ENCODE assay signal across 1 cellular context in the genomic region with DNA sequence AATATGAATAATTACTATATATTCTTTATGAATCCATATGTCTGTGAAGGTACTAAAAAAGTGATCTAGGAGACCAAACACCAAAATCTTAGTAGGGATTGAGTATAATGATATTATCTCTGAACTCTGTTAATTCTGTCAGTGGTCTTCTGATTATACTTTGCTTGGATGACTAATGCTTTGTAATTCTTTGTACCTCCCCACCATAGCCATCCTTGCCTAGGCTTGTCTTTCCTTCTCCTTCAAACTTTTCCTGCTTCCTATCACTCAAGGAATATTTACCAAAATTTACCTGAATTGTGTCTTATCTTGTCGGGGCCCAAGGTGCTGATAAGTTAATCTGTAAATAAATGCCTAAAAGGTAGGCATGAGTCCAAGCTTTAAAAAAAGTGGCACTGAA.
TF ChIP-seq lines count a peak whose summit lies in the region.

No MANE protein-coding gene starts in this region.

TF ChIP-seq in IMR-90, 13 proteins besides CTCF, POLR2A, EP300 and RAD21:
- TF ChIP-seq RFX5 (IDR thresholded peaks at IDR 0.05; ENCODE audit: low read depth, low read length) = no peak
- TF ChIP-seq SMC3 (IDR thresholded peaks at IDR 0.05; ENCODE audit: low read depth, low read length) = no peak
- TF ChIP-seq, protein P1, sequence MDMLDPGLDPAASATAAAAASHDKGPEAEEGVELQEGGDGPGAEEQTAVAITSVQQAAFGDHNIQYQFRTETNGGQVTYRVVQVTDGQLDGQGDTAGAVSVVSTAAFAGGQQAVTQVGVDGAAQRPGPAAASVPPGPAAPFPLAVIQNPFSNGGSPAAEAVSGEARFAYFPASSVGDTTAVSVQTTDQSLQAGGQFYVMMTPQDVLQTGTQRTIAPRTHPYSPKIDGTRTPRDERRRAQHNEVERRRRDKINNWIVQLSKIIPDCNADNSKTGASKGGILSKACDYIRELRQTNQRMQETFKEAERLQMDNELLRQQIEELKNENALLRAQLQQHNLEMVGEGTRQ (IDR thresholded peaks at IDR 0.05; ENCODE audit: low read depth, low read length) = no peak
- TF ChIP-seq MAFK (IDR thresholded peaks at IDR 0.05; ENCODE audit: low read depth, low read length) = no peak
- TF ChIP-seq NFE2L2 (IDR thresholded peaks at IDR 0.05; ENCODE audit: low read depth, low read length) = no peak
- no peak for TF ChIP-seq BHLHE40 (IDR thresholded peaks at IDR 0.05; ENCODE audit: low read depth, low read length)
- TF ChIP-seq FOS (IDR thresholded peaks at IDR 0.05; ENCODE audit: low read depth, low read length) = no peak
- TF ChIP-seq, protein P2, sequence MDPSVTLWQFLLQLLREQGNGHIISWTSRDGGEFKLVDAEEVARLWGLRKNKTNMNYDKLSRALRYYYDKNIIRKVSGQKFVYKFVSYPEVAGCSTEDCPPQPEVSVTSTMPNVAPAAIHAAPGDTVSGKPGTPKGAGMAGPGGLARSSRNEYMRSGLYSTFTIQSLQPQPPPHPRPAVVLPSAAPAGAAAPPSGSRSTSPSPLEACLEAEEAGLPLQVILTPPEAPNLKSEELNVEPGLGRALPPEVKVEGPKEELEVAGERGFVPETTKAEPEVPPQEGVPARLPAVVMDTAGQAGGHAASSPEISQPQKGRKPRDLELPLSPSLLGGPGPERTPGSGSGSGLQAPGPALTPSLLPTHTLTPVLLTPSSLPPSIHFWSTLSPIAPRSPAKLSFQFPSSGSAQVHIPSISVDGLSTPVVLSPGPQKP (IDR thresholded peaks at IDR 0.05; ENCODE audit: borderline replicate concordance, low read depth, low read length) = no peak
- no peak for TF ChIP-seq MAZ (IDR thresholded peaks at IDR 0.05; ENCODE audit: borderline replicate concordance, low read depth, low read length)
- no peak for TF ChIP-seq CHD1 (IDR thresholded peaks at IDR 0.05; ENCODE audit: low read depth, low read length)
- TF ChIP-seq RCOR1 (IDR thresholded peaks at IDR 0.05; ENCODE audit: insufficient replicate concordance, low read length) = no peak
- TF ChIP-seq MXI1 (IDR thresholded peaks at IDR 0.05; ENCODE audit: borderline replicate concordance, low read depth, low read length) = no peak
- TF ChIP-seq CEBPB (IDR thresholded peaks at IDR 0.05; ENCODE audit: low read depth, low read length) = no peak
